Comparison of ENCODE assay signal across 2 cellular contexts in genomic region chr12:4539167-4539870, GRCh38.
TF ChIP-seq lines count a peak whose summit lies in the region.

No MANE protein-coding gene starts in this region.

TF ChIP-seq in SK-N-SH, 30 proteins besides CTCF, POLR2A, EP300 and RAD21 (continued from another document):
- TF ChIP-seq, protein P1, sequence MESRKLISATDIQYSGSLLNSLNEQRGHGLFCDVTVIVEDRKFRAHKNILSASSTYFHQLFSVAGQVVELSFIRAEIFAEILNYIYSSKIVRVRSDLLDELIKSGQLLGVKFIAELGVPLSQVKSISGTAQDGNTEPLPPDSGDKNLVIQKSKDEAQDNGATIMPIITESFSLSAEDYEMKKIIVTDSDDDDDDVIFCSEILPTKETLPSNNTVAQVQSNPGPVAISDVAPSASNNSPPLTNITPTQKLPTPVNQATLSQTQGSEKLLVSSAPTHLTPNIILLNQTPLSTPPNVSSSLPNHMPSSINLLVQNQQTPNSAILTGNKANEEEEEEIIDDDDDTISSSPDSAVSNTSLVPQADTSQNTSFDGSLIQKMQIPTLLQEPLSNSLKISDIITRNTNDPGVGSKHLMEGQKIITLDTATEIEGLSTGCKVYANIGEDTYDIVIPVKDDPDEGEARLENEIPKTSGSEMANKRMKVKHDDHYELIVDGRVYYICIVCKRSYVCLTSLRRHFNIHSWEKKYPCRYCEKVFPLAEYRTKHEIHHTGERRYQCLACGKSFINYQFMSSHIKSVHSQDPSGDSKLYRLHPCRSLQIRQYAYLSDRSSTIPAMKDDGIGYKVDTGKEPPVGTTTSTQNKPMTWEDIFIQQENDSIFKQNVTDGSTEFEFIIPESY (IDR thresholded peaks at IDR 0.05; ENCODE audit: borderline replicate concordance, low read depth) = no peak
- TF ChIP-seq CHD2 (IDR thresholded peaks at IDR 0.05; ENCODE audit: low read length, partially characterized antibody) = no peak
TF ChIP-seq in SK-N-SH: peak in this region for 0.

TF ChIP-seq in SK-N-SH treated with all-trans-retinoic acid at 6 μM for 48 hours, 23 proteins besides CTCF, POLR2A, EP300 and RAD21 (continued from another document):
- TF ChIP-seq, protein P2, sequence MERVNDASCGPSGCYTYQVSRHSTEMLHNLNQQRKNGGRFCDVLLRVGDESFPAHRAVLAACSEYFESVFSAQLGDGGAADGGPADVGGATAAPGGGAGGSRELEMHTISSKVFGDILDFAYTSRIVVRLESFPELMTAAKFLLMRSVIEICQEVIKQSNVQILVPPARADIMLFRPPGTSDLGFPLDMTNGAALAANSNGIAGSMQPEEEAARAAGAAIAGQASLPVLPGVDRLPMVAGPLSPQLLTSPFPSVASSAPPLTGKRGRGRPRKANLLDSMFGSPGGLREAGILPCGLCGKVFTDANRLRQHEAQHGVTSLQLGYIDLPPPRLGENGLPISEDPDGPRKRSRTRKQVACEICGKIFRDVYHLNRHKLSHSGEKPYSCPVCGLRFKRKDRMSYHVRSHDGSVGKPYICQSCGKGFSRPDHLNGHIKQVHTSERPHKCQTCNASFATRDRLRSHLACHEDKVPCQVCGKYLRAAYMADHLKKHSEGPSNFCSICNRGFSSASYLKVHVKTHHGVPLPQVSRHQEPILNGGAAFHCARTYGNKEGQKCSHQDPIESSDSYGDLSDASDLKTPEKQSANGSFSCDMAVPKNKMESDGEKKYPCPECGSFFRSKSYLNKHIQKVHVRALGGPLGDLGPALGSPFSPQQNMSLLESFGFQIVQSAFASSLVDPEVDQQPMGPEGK (CRISPR knock-in tag; IDR thresholded peaks at IDR 0.05; ENCODE audit: borderline replicate concordance) = no peak
- TF ChIP-seq TOX (CRISPR knock-in tag; IDR thresholded peaks at IDR 0.05; ENCODE audit: borderline replicate concordance) = no peak
- TF ChIP-seq ARNTL (CRISPR knock-in tag; IDR thresholded peaks at IDR 0.05; ENCODE audit: borderline replicate concordance, low read depth) = no peak
- no peak for TF ChIP-seq ZFP3 (CRISPR knock-in tag; IDR thresholded peaks at IDR 0.05)
